1 cellular context compared by ENCODE assay signal in genomic region chr7:23672033-23672432, GRCh38.
TF ChIP-seq lines count a peak whose summit lies in the region.

No MANE protein-coding gene starts in this region.

TF ChIP-seq in K562, 482 proteins besides CTCF, POLR2A, EP300 and RAD21 (continued from another document):
- 0 out of 2 replicates have a peak, but pooled peaks have one; percentile 19 for TF ChIP-seq ATF3 (IDR thresholded peaks at IDR 0.05)
- TF ChIP-seq ATF3 (CRISPR knock-in tag; conservative IDR thresholded peaks at IDR 0.05): no peak
- no peak for TF ChIP-seq FOXJ3 (CRISPR knock-in tag; IDR thresholded peaks at IDR 0.05)
